ENCODE assay signal across 16 cellular contexts in the genomic region with DNA sequence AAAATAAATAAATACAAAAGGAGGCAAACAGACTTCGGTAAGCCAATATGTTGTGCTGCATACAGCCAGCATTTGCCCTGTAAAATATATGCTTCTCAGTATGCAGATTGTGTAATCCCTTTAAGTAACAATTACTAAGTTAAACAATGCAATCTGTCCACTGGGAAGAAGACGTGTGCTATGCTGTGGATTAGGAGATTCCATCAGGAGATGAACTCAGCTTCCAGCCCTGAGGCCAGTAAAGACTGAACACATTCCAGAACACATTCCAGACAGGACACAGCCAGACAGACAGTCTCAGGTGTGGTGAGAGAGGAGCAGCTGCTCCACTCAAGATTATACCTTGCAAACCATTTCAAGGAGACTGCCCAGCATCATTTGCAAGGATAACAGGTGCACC.
DNase-seq lines count a peak whose midpoint lies in the region; ATAC-seq and TF ChIP-seq lines count a peak whose summit lies in the region.
"Had no signal": no experiment of that assay in that cellular context is flagged by ENCODE, and none has a peak within 500 bp of the region (broad histone marks: within the 10 kb centered on the region; RNA-seq: fewer than 3 reads in every experiment).

No MANE protein-coding gene starts in this region.

- ATAC-seq in HG02884 (IDR thresholded peaks at IDR 0.05; ENCODE audit: unreplicated experiment) (no peak), GM21515 (IDR thresholded peaks at IDR 0.05; ENCODE audit: unreplicated experiment) (no peak)
- ATAC-seq: activated CD4-positive, CD25-positive, alpha-beta regulatory T cell treated with anti-CD3 and anti-CD28 coated beads, Interleukin-2, amount 50 U/mL, for 24 hours; activated naive CD8-positive, alpha-beta T cell treated with anti-CD3 and anti-CD28 coated beads, Interleukin-2, amount 50 U/mL, for 24 hours; natural killer cell had no signal

- no peaks in the 10 kb centered on the region for H3K27me3 Mint-ChIP-seq in nephron (ENCODE audit: low read depth)
- H3K27me3 Mint-ChIP-seq: activated naive CD8-positive, alpha-beta T cell treated with anti-CD3 and anti-CD28 coated beads, Interleukin-2, amount 50 U/mL, for 24 hours had no signal

- DNase-seq in ELR (ENCODE audit: low read depth), result peak; percentile 53
- DNase-seq in NCI-H460 (ENCODE audit: extremely low read depth, low read depth), result peak; percentile 2
- DNase-seq in ecto neural progenitor cell (ENCODE audit: low spot score), result peak; percentile 45
- no peak for DNase-seq in NCI-H1694 (lab: John Stamatoyannopoulos, UW)
- DNase-seq in activated CD4-positive, CD25-positive, alpha-beta regulatory T cell (lab: John Stamatoyannopoulos, UW), result no peak
- DNase-seq: activated naive CD8-positive, alpha-beta T cell treated with anti-CD3 and anti-CD28 coated beads, Interleukin-2, amount 50 U/mL, for 24 hours; activated T-cell treated with anti-CD3 and anti-CD28 coated beads, Interleukin-2, amount 50 U/mL, for 1 hour; GF-D8; natural killer cell; NCI-H1436 treated with DMSO at 0.1 percent for 48 hours; SW 1271 had no signal

- H3K4me3 Mint-ChIP-seq in nephron, result no peak overlapping the region
- H3K4me3 Mint-ChIP-seq: activated naive CD8-positive, alpha-beta T cell treated with anti-CD3 and anti-CD28 coated beads, Interleukin-2, amount 50 U/mL, for 24 hours; CD14-positive monocyte; natural killer cell had no signal

- no peaks in the 10 kb centered on the region for H3K9me3 Mint-ChIP-seq in nephron
- H3K9me3 Mint-ChIP-seq: activated naive CD8-positive, alpha-beta T cell treated with anti-CD3 and anti-CD28 coated beads, Interleukin-2, amount 50 U/mL, for 24 hours had no signal

- peak overlapping the region; percentile 60 to 66 (median 63) for H3K27ac Mint-ChIP-seq in nephron
- H3K27ac Mint-ChIP-seq: activated naive CD8-positive, alpha-beta T cell treated with anti-CD3 and anti-CD28 coated beads, Interleukin-2, amount 50 U/mL, for 24 hours; CD14-positive monocyte; natural killer cell had no signal

- peaks cover 21% of the 10 kb centered on the region for H3K4me1 Mint-ChIP-seq in nephron
- H3K4me1 Mint-ChIP-seq: activated naive CD8-positive, alpha-beta T cell treated with anti-CD3 and anti-CD28 coated beads, Interleukin-2, amount 50 U/mL, for 24 hours; CD14-positive monocyte; natural killer cell had no signal

- peaks cover 42% of the 10 kb centered on the region for H3K36me3 Mint-ChIP-seq in nephron (ENCODE audit: low read depth)
- H3K36me3 Mint-ChIP-seq: CD14-positive monocyte, natural killer cell had no signal

- no peak for TF ChIP-seq CTCF in nephron (IDR thresholded peaks at IDR 0.05; ENCODE audit: unreplicated experiment in 3 of 3)

Comparison
In these comparisons a context has a peak if more than half of its experiments do, and no peak if none do; other contexts are left out.
1. DNase-seq: peak in ELR (single experiment), NCI-H460 (single experiment) and ecto neural progenitor cell (single experiment); none in NCI-H1694 (single experiment) and activated CD4-positive, CD25-positive, alpha-beta regulatory T cell (0 of 4).